In genomic region chr16:20613471-20613887, GRCh38 we compare ENCODE assay signal across 15 cellular contexts. TPM values are rescaled to one million over a fixed set of nuclear protein-coding genes. Genes with fewer than 3 reads are reported as not detected.
"Had no signal": no experiment of that assay in that cellular context is flagged by ENCODE, and none has a peak within 500 bp of the region (broad histone marks: within the 10 kb centered on the region; RNA-seq: fewer than 3 reads in every experiment).

No MANE protein-coding gene starts in this region.

- H3K27ac ChIP-seq: colonic mucosa, hepatocyte, ovary had no signal

- H3K4me3 ChIP-seq: colonic mucosa, hepatocyte, ovary had no signal

- H3K36me3 ChIP-seq: colonic mucosa, ovary had no signal

- H3K4me1 ChIP-seq: colonic mucosa had no signal

- H3K9me3 ChIP-seq: colonic mucosa, ovary had no signal

- DNase-seq: activated CD4-positive, alpha-beta memory T cell treated with anti-CD3 and anti-CD28 coated beads, Interleukin-2, amount 10 ng/mL, durations not matched to agents 7 days and 5 days; activated CD4-positive, CD25-positive, alpha-beta regulatory T cell treated with anti-CD3 and anti-CD28 coated beads, Interleukin-2, amount 50 U/mL, for 72 hours; activated naive CD4-positive, alpha-beta T cell; effector CD8-positive, alpha-beta T cell; small intestine; trophoblast cell had no signal

- H3K27me3 ChIP-seq: colonic mucosa, hepatocyte, ovary had no signal

RNA-seq across cellular contexts. Expression of gene ACSM2B, which starts 37.3 kb away (rescaled TPM):
- total RNA-seq: activated CD4-positive, alpha-beta memory T cell treated with anti-CD3 and anti-CD28 coated beads, Interleukin-2, amount 10 ng/mL, durations not matched to agents 7 days and 5 days; astrocyte; cardiac septum; kidney epithelial cell; mesenteric fat pad; myocyte; neural crest cell had no signal
